ENCODE assay signal across 23 cellular contexts in genomic region chr5:79392776-79393175, GRCh38.
A peak's percentile ranks its signal among the peaks of the same experiment; 100 is the strongest.
DNase-seq lines count a peak whose midpoint lies in the region; ATAC-seq, FAIRE-seq and TF ChIP-seq lines count a peak whose summit lies in the region.
"Had no signal": no experiment of that assay in that cellular context is flagged by ENCODE, and none has a peak within 500 bp of the region (broad histone marks: within the 10 kb centered on the region; RNA-seq: fewer than 3 reads in every experiment).

No MANE protein-coding gene starts in this region.

- in situ Hi-C loops in GM13976 (cut with MboI; ENCODE audit: low sequenced_read_pairs, unreplicated experiment) = no loop called here

- TF ChIP-seq CTCF in HEK293 (tag by site-specific recombination; IDR thresholded peaks at IDR 0.05) (no peak), WTC11 (IDR thresholded peaks at IDR 0.05) (no peak), nephron progenitor cell (IDR thresholded peaks at IDR 0.05) (no peak), GM13976 (IDR thresholded peaks at IDR 0.05; ENCODE audit: borderline replicate concordance, control extremely low read depth, extremely low read depth, insufficient read depth, missing control alignments) (no peak)

- peak; percentile 51 for FAIRE-seq in G401.6 (lab: Jason Lieb, UNC)
- FAIRE-seq: A549, D721Med, GM12891, GM18507, GM19239 had no signal

- H3K4me3 Mint-ChIP-seq in WTC11 (no peak overlapping the region), nephron progenitor cell (no peak overlapping the region)
- H3K4me3 Mint-ChIP-seq: B cell; CD4-positive, alpha-beta T cell; CD8-positive, alpha-beta T cell had no signal

- DNase-seq in WTC11 (ENCODE audit: low spot score) (no peak), nephron progenitor cell (no peak), GM13976 (ENCODE audit: low spot score) (no peak), OCI-M2 (lab: John Stamatoyannopoulos, UW; ENCODE audit: unreplicated experiment) (no peak)
- DNase-seq: AML-193; Caco-2; Calu3; CD4-positive, alpha-beta T cell; CD8-positive, alpha-beta T cell; DMS79 treated with DMSO at 0.1 percent for 48 hours; GDM1 had no signal

- H3K4me3 ChIP-seq in HEK293 (ENCODE audit: low read depth, low read length) = no peak overlapping the region
- H3K4me3 ChIP-seq: A549; BLaER1 treated with 17β-estradiol and CSF1 and Interleukin-3, amounts not matched to agents 10 nM and 100 nM had no signal

- H3K9me3 Mint-ChIP-seq in WTC11 (no peaks in the 10 kb centered on the region), nephron progenitor cell (no peaks in the 10 kb centered on the region)
- H3K9me3 Mint-ChIP-seq: CD4-positive, alpha-beta T cell; CD8-positive, alpha-beta T cell had no signal

- H3K36me3 ChIP-seq in HEK293 (ENCODE audit: control insufficient read depth in 2 of 2, insufficient read depth in 1 of 2, low read length in 2 of 2) = peaks cover 9 to 21% of the 10 kb centered on the region in 2 experiments

- no peak for ATAC-seq in WTC11
- no peak for ATAC-seq in GM18873 (IDR thresholded peaks at IDR 0.05; ENCODE audit: low FRiP score, unreplicated experiment)
- ATAC-seq: A549; CD8-positive, alpha-beta T cell had no signal

- peak overlapping the region; percentile 79; the same call in 1 of the 2 replicates for H3K27ac Mint-ChIP-seq in WTC11
- H3K27ac Mint-ChIP-seq in nephron progenitor cell = peak overlapping the region; percentile 43
- H3K27ac Mint-ChIP-seq: B cell; CD4-positive, alpha-beta T cell; CD8-positive, alpha-beta T cell had no signal

- no peaks in the 10 kb centered on the region for H3K27me3 Mint-ChIP-seq in WTC11 (ENCODE audit: low read depth)
- H3K27me3 Mint-ChIP-seq in nephron progenitor cell (ENCODE audit: low read depth, poor library complexity) = no peaks in the 10 kb centered on the region
- H3K27me3 Mint-ChIP-seq: B cell; CD4-positive, alpha-beta T cell had no signal

- H3K27ac ChIP-seq in HEK293 (ENCODE audit: extremely low read depth, low read depth, low read length) = no peak overlapping the region
- H3K27ac ChIP-seq: 22Rv1; A549; BLaER1 treated with 17β-estradiol and CSF1 and Interleukin-3, amounts not matched to agents 10 nM and 100 nM; C4-2B had no signal

- H3K36me3 Mint-ChIP-seq in WTC11 (peaks cover 7% of the 10 kb centered on the region), nephron progenitor cell (ENCODE audit: low read depth) (peaks cover 45% of the 10 kb centered on the region)
- H3K36me3 Mint-ChIP-seq: CD8-positive, alpha-beta T cell had no signal

- POLR2A ChIA-PET in HEK293 (lab: Yijun Ruan, JAX) = no interaction called here
- POLR2A ChIA-PET in WTC11 (lab: Charles Lee) = no interaction called here

- H3K4me1 Mint-ChIP-seq in WTC11 = peaks cover 11% of the 10 kb centered on the region
- peaks cover 6% of the 10 kb centered on the region for H3K4me1 Mint-ChIP-seq in nephron progenitor cell
- H3K4me1 Mint-ChIP-seq: B cell had no signal

- CTCF ChIA-PET in HEK293 (lab: Yijun Ruan, JAX) = no interaction called here
- CTCF ChIA-PET in WTC11 (lab: Charles Lee) = no interaction called here

- H3K9me3 ChIP-seq in HEK293 (ENCODE audit: control insufficient read depth, insufficient read depth, low read depth, low read length) = no peaks in the 10 kb centered on the region
- H3K9me3 ChIP-seq: A549; BLaER1 treated with 17β-estradiol and CSF1 and Interleukin-3, amounts not matched to agents 10 nM and 100 nM; Caco-2 had no signal

- peaks cover 5% of the 10 kb centered on the region; the same call in 1 of the 2 replicates for H3K4me1 ChIP-seq in HEK293 (ENCODE audit: control insufficient read depth, insufficient read depth, low read length)
- H3K4me1 ChIP-seq: A549; BLaER1 treated with 17β-estradiol and CSF1 and Interleukin-3, amounts not matched to agents 10 nM and 100 nM; Caco-2 had no signal

TF ChIP-seq in HEK293, 187 proteins besides CTCF, POLR2A, EP300 and RAD21:
- no peak for TF ChIP-seq ZNF140 (tag by site-specific recombination; IDR thresholded peaks at IDR 0.05)
- peak; percentile 92 for TF ChIP-seq ZNF596 (tag by site-specific recombination; IDR thresholded peaks at IDR 0.05)

TF ChIP-seq in WTC11, 78 proteins besides CTCF, POLR2A, EP300 and RAD21:
- TF ChIP-seq ZNF263 (CRISPR knock-in tag; IDR thresholded peaks at IDR 0.05; ENCODE audit: low read depth) (no peak), JUN (CRISPR knock-in tag; IDR thresholded peaks at IDR 0.05) (no peak), ZNF232 (CRISPR knock-in tag; IDR thresholded peaks at IDR 0.05) (no peak), GRHL2 (CRISPR knock-in tag; IDR thresholded peaks at IDR 0.05; ENCODE audit: insufficient replicate concordance, severe bottlenecking) (no peak), ZNF219 (CRISPR knock-in tag; IDR thresholded peaks at IDR 0.05; ENCODE audit: borderline replicate concordance) (no peak), PRRX2 (CRISPR knock-in tag; IDR thresholded peaks at IDR 0.05) (no peak)
- TF ChIP-seq, protein P1, sequence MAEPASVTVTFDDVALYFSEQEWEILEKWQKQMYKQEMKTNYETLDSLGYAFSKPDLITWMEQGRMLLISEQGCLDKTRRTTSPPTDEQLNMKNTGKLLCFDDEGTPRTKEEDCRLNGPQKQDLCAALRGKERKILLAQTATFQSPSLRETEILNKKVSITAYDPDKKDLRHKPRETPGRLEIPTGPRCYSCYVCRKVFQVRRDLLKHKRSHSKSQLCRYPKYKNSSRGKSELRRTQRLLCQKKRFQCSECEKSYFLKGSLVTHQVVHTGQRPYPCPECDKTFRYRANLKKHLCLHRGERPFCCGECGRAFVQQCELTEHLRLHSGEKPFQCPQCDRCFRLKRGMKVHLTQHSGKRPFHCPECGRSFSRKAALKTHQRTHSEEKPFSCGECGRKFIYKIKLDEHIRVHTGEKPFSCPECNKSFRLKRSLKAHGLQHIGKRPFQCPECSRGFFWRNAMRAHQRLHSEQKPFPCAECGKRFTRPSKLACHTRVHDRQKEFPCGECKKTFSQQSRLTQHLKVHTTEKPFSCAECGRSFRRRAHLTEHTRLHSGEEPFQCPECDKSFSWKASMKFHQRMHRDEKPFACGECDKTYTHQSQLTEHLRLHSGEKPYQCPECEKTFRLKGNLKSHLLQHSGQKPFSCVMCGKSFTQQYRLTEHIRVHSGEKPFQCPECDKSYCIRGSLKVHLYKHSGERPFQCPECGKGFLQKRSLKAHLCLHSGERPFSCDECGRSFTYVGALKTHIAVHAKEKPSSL (CRISPR knock-in tag; conservative IDR thresholded peaks at IDR 0.05) = no peak
